Comparison of ENCODE assay signal across 18 cellular contexts in genomic region chr13:31051999-31052398, GRCh38.
DNase-seq lines count a peak whose midpoint lies in the region; ATAC-seq and TF ChIP-seq lines count a peak whose summit lies in the region.
"Had no signal": no experiment of that assay in that cellular context is flagged by ENCODE, and none has a peak within 500 bp of the region (broad histone marks: within the 10 kb centered on the region; RNA-seq: fewer than 3 reads in every experiment).

No MANE protein-coding gene starts in this region.

- no peaks in the 10 kb centered on the region for H3K9me3 Mint-ChIP-seq in WTC11
- H3K9me3 Mint-ChIP-seq: activated naive CD4-positive, alpha-beta T cell treated with anti-CD3 and anti-CD28 coated beads, Interleukin-2, amount 50 U/mL, for 72 hours; memory B cell had no signal

- H3K36me3 ChIP-seq in BE2C, result no peaks in the 10 kb centered on the region
- H3K36me3 ChIP-seq: MG63, sigmoid colon had no signal

- no peaks in the 10 kb centered on the region for H3K27me3 ChIP-seq in BE2C
- no peaks in the 10 kb centered on the region for H3K27me3 ChIP-seq in foreskin keratinocyte
- H3K27me3 ChIP-seq: MG63, sigmoid colon, testis had no signal

- no peaks in the 10 kb centered on the region for H3K9me3 ChIP-seq in BE2C
- H3K9me3 ChIP-seq: MG63, sigmoid colon, testis had no signal

- H3K4me3 Mint-ChIP-seq in WTC11, result no peak overlapping the region
- H3K4me3 Mint-ChIP-seq: memory B cell had no signal

- H3K27me3 Mint-ChIP-seq in WTC11 (ENCODE audit: low read depth), result no peaks in the 10 kb centered on the region

- no peak overlapping the region for H3K27ac ChIP-seq in foreskin keratinocyte
- H3K27ac ChIP-seq: sigmoid colon, testis had no signal

- H3K27ac Mint-ChIP-seq in WTC11, result no peak overlapping the region
- H3K27ac Mint-ChIP-seq: activated naive CD4-positive, alpha-beta T cell treated with anti-CD3 and anti-CD28 coated beads, Interleukin-2, amount 50 U/mL, for 72 hours; memory B cell had no signal

- H3K36me3 Mint-ChIP-seq in WTC11, result no peaks in the 10 kb centered on the region
- H3K36me3 Mint-ChIP-seq: activated naive CD4-positive, alpha-beta T cell treated with anti-CD3 and anti-CD28 coated beads, Interleukin-2, amount 50 U/mL, for 72 hours; memory B cell had no signal

- no peak for DNase-seq in BE2C
- no peak for DNase-seq in HFF-Myc (ENCODE audit: extremely low read depth, low read depth)
- peak; percentile 29 for DNase-seq in WTC11 (ENCODE audit: low spot score)
- no peak for DNase-seq in foreskin keratinocyte
- no peak for DNase-seq in NOMO-1 treated with dmso at 0.1 percent for 144 hours (lab: John Stamatoyannopoulos, UW; ENCODE audit: unreplicated experiment)
- DNase-seq: activated T-cell treated with anti-CD3 and anti-CD28 coated beads for 4 hours; MG63; NCI-H1930; NCI-H774; sigmoid colon; stimulated activated CD4-positive, alpha-beta T cell treated with anti-CD3 and anti-CD28 coated beads, Interleukin-2, amount 100 ng/mL, for 24 hours; T-helper 2 cell; testis had no signal

- POLR2A ChIA-PET in WTC11 (lab: Charles Lee), result no interaction called here

- CTCF ChIA-PET in WTC11 (lab: Charles Lee), result interaction anchor here (0.6 to 2.3 kb wide), 24 partner anchors 8 to 379 kb away, joined by 3 to 13 read pairs (median 4); partner anchors contain the start of gene TEX26

- peaks cover 12% of the 10 kb centered on the region; the same call in 1 of the 2 replicates for H3K4me1 ChIP-seq in BE2C
- peaks cover 4% of the 10 kb centered on the region for H3K4me1 ChIP-seq in foreskin keratinocyte

- ATAC-seq in WTC11 (peak; percentile 73), foreskin keratinocyte (peak; percentile 51), GM21619 (IDR thresholded peaks at IDR 0.05; ENCODE audit: unreplicated experiment) (no peak), GM19455 (IDR thresholded peaks at IDR 0.05; ENCODE audit: unreplicated experiment) (no peak), GM19324 (IDR thresholded peaks at IDR 0.05; ENCODE audit: low FRiP score, unreplicated experiment) (no peak)
- ATAC-seq: activated naive CD4-positive, alpha-beta T cell treated with anti-CD3 and anti-CD28 coated beads, Interleukin-2, amount 50 U/mL, for 72 hours had no signal

- H3K4me3 ChIP-seq in BE2C (ENCODE audit: low read depth, low read length) (no peak overlapping the region), HFF-Myc (replicated peaks; ENCODE audit: low read depth, low read length) (no peak overlapping the region)
- H3K4me3 ChIP-seq: MG63, sigmoid colon, testis had no signal

- H3K4me1 Mint-ChIP-seq in WTC11, result peaks cover 8% of the 10 kb centered on the region

- TF ChIP-seq CTCF in BE2C (IDR thresholded peaks at IDR 0.05; ENCODE audit: low read depth, low read length), result peak; percentile 33
- TF ChIP-seq CTCF in HFF-Myc (IDR thresholded peaks at IDR 0.05; ENCODE audit: low read depth, low read length, missing control alignments), result peak; percentile 33
- TF ChIP-seq CTCF in WTC11 (IDR thresholded peaks at IDR 0.05), result no peak
- peak; percentile 39 for TF ChIP-seq CTCF in foreskin keratinocyte (conservative IDR thresholded peaks at IDR 0.05)

TF ChIP-seq in WTC11, 78 proteins besides CTCF, POLR2A, EP300 and RAD21:
- TF ChIP-seq ATF1 (CRISPR knock-in tag; IDR thresholded peaks at IDR 0.05) (no peak), GRHL2 (CRISPR knock-in tag; IDR thresholded peaks at IDR 0.05; ENCODE audit: insufficient replicate concordance, severe bottlenecking) (no peak), ZNF512 (CRISPR knock-in tag; IDR thresholded peaks at IDR 0.05; ENCODE audit: borderline replicate concordance) (no peak), E2F1 (CRISPR knock-in tag; IDR thresholded peaks at IDR 0.05) (no peak), JAZF1 (CRISPR knock-in tag; IDR thresholded peaks at IDR 0.05) (no peak), ZBTB21 (CRISPR knock-in tag; IDR thresholded peaks at IDR 0.05; ENCODE audit: borderline replicate concordance) (no peak), ATF6 (CRISPR knock-in tag; IDR thresholded peaks at IDR 0.05) (no peak), GABPB1 (CRISPR knock-in tag; IDR thresholded peaks at IDR 0.05) (no peak), ZNF425 (CRISPR knock-in tag; conservative IDR thresholded peaks at IDR 0.05) (no peak), FOXK1 (CRISPR knock-in tag; IDR thresholded peaks at IDR 0.05) (no peak), RELA (CRISPR knock-in tag; IDR thresholded peaks at IDR 0.05; ENCODE audit: borderline replicate concordance) (no peak), ELF4 (CRISPR knock-in tag; IDR thresholded peaks at IDR 0.05; ENCODE audit: low read depth) (no peak)
TF ChIP-seq in WTC11: peak in this region for 0.

Comparison
In these comparisons a context has a peak if more than half of its experiments do, and no peak if none do; other contexts are left out.
1. ATAC-seq: peak in WTC11 (single experiment) and foreskin keratinocyte (single experiment); none in GM21619 (single experiment), GM19455 (single experiment) and GM19324 (single experiment).